Comparison of ENCODE assay signal across 19 cellular contexts in the genomic region with DNA sequence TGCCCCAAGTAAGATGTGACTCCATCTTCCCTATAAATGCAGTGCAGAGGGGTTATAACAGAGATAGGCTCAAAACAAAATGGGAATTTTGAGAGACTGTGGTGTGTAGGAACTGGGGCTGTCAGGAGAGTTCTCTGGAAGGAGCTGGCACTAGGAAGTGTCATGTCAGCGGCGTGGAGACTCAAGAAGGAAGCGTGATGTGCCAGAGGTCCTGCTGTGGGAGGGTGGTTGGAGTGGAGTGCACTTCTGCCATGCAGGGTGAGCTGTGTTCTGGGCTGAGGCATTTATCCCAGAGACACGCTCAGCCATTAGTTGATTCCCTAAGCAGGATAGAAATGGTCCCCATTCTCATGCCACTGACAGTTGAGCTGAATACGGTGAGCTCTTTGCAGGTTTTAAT.
DNase-seq lines count a peak whose midpoint lies in the region; ATAC-seq and TF ChIP-seq lines count a peak whose summit lies in the region.
"Had no signal": no experiment of that assay in that cellular context is flagged by ENCODE, and none has a peak within 500 bp of the region (broad histone marks: within the 10 kb centered on the region; RNA-seq: fewer than 3 reads in every experiment).

No MANE protein-coding gene starts in this region.

- H3K4me3 ChIP-seq in neutrophil (ENCODE audit: low read depth in 1 of 2, low read length in 1 of 2) = no peak overlapping the region
- H3K4me3 ChIP-seq: BLaER1, GM12878, GM23338, HAP-1 had no signal

- DNase-seq in Ammon's horn (ENCODE audit: low spot score) (peak; percentile 38), CD1c-positive myeloid dendritic cell (ENCODE audit: extremely low spot score) (peak; percentile 33), globus pallidus (ENCODE audit: low spot score) (peak; percentile 7)
- no peak for DNase-seq in activated naive CD4-positive, alpha-beta T cell treated with anti-CD3 and anti-CD28 coated beads, Interleukin-2, amount 50 U/mL, for 16 hours
- DNase-seq: CD4-positive, alpha-beta T cell; CD8-positive, alpha-beta memory T cell; DMS 273 treated with DMSO at 0.1 percent for 48 hours; DMS79; EL; GDM1; HFFc6 had no signal

- H3K4me1 ChIP-seq in neutrophil (ENCODE audit: control insufficient read depth in 1 of 2, insufficient read depth in 1 of 2, low read depth in 1 of 2, low read length in 1 of 2) = peaks cover 8 to 11% of the 10 kb centered on the region in 2 experiments
- H3K4me1 ChIP-seq: BLaER1, HAP-1 had no signal

- peaks cover 54% of the 10 kb centered on the region for H3K36me3 ChIP-seq in neutrophil
- H3K36me3 ChIP-seq: HAP-1 had no signal

- no peak for TF ChIP-seq CTCF in neutrophil (IDR thresholded peaks at IDR 0.05)

- no peak for ATAC-seq in GM18870 (IDR thresholded peaks at IDR 0.05; ENCODE audit: unreplicated experiment)
- ATAC-seq in HG02870 (IDR thresholded peaks at IDR 0.05; ENCODE audit: unreplicated experiment) = no peak
- ATAC-seq: GM23338 had no signal

- H3K9me3 ChIP-seq in neutrophil = no peaks in the 10 kb centered on the region
- H3K9me3 ChIP-seq: HAP-1 had no signal

- peak overlapping the region; percentile 30 for H3K27ac ChIP-seq in neutrophil
- H3K27ac ChIP-seq: BLaER1, C4-2B had no signal

- H3K27me3 ChIP-seq in neutrophil = no peaks in the 10 kb centered on the region
- H3K27me3 ChIP-seq: BLaER1 had no signal
